ENCODE assay signal across 9 cellular contexts in genomic region chr16:64051826-64052225, GRCh38.
A peak's percentile ranks its signal among the peaks of the same experiment; 100 is the strongest.
DNase-seq lines count a peak whose midpoint lies in the region; ATAC-seq and TF ChIP-seq lines count a peak whose summit lies in the region.
"Had no signal": no experiment of that assay in that cellular context is flagged by ENCODE, and none has a peak within 500 bp of the region (broad histone marks: within the 10 kb centered on the region; RNA-seq: fewer than 3 reads in every experiment).

No MANE protein-coding gene starts in this region.

- H3K36me3 ChIP-seq in aorta (ENCODE audit: control insufficient read depth in 1 of 2, insufficient read depth in 2 of 2, low read length in 1 of 2): no peaks in the 10 kb centered on the region

- no peaks in the 10 kb centered on the region for H3K4me1 ChIP-seq in aorta (ENCODE audit: control insufficient read depth in 1 of 2, insufficient read depth in 2 of 2, low read length in 2 of 2)

- DNase-seq in AG09319 (ENCODE audit: extremely low read depth, low read depth): no peak
- DNase-seq in HPDE6-E6E7 (ENCODE audit: extremely low spot score): peak; percentile 21
- peak; percentile 59 for DNase-seq in SK-MEL-5 (ENCODE audit: low read depth, low spot score)
- peak; percentile 22 for DNase-seq in iPS-NIHi11 (ENCODE audit: low spot score)
- no peak for DNase-seq in aorta
- no peak for DNase-seq in Ammon's horn (ENCODE audit: low spot score)
- no peak for DNase-seq in NK-92 treated with Interleukin-12 subunit alpha and Interleukin-12 subunit beta, amount 100 ng/mL, for 24 hours (lab: John Stamatoyannopoulos, UW)

- H3K4me3 ChIP-seq in aorta (ENCODE audit: low read length in 2 of 2): no peak overlapping the region
- H3K4me3 ChIP-seq: skin epidermis had no signal

- H3K27me3 ChIP-seq in aorta (ENCODE audit: control insufficient read depth in 1 of 2, insufficient read depth in 2 of 2, low read length in 1 of 2): no peaks in the 10 kb centered on the region

- no peak overlapping the region for H3K27ac ChIP-seq in aorta (ENCODE audit: low read depth in 1 of 2, low read length in 2 of 2)
- H3K27ac ChIP-seq: skin epidermis had no signal

- intact Hi-C loops in aorta (cut with DNase I): no loop called here

- no peaks in the 10 kb centered on the region for H3K9me3 ChIP-seq in aorta (ENCODE audit: control insufficient read depth, low read length)

- in situ Hi-C loops in SK-MEL-5 (cut with HindIII; ENCODE audit: low pct_unique_long_range_greater_than_20kb, low sequenced_read_pairs): no loop called here

- no peak for ATAC-seq in GM18517 (IDR thresholded peaks at IDR 0.05; ENCODE audit: unreplicated experiment)
- ATAC-seq in aorta (ENCODE audit: low FRiP score): no peak

- TF ChIP-seq CTCF in AG09319 (IDR thresholded peaks at IDR 0.05; ENCODE audit: low read depth, low read length): peak; percentile 13

Comparison
In these comparisons a context has a peak if more than half of its experiments do, and no peak if none do; other contexts are left out.
1. DNase-seq: peak in HPDE6-E6E7 (single experiment), SK-MEL-5 (single experiment) and iPS-NIHi11 (single experiment); none in AG09319 (single experiment), aorta (0 of 2), Ammon's horn (single experiment) and NK-92 treated with Interleukin-12 subunit alpha and Interleukin-12 subunit beta, amount 100 ng/mL, for 24 hours (single experiment).